ENCODE assay signal across 8 cellular contexts in the genomic region with DNA sequence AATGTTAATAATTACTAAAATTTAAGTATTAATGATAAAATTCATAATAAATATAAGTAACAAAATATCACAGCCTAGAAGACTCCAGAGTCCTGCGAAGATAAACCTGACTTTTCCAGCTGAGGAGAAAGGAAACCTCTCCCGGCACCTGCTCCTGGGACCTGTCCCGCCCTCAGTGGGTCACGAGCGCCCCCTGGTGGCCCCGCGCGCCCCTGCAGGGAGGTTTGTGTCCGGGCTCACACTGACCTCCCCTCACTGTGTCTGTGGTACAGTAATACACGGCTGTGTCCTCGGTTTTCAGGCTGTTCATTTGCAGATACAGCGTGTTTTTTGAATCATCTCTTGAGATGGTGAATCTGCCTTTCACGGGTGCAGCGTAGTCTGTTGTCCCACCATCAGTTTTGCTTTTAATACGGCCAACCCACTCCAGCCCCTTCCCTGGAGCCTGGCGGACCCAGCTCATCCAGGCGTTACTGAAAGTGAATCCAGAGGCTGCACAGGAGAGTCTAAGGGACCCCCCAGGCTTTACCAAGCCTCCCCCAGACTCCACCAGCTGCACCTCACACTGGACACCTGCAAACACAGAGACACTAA.
DNase-seq lines count a peak whose midpoint lies in the region; TF ChIP-seq lines count a peak whose summit lies in the region.
"Not testable (repeated sequence)": the region's sequence is repeated elsewhere in the genome, so short reads cannot be mapped to it uniquely, and the experiment has no call there.

No MANE protein-coding gene starts in this region.

- H3K4me2 ChIP-seq in BLaER1 treated with 17β-estradiol and CSF1 and Interleukin-3, amounts not matched to agents 10 nM and 100 nM, result peak overlapping the region in 10 of 11 experiments; percentile 32 to 64 (median 54); a peak in 16 of 22 replicates

- not testable (repeated sequence) for H3K27me3 Mint-ChIP-seq in glutamatergic neuron (ENCODE audit: unreplicated experiment)

- not testable (repeated sequence) for H3K27ac Mint-ChIP-seq in glutamatergic neuron (ENCODE audit: unreplicated experiment)

- not testable (repeated sequence) for H3K4me1 ChIP-seq in BLaER1 treated with 17β-estradiol and CSF1 and Interleukin-3, amounts not matched to agents 10 nM and 100 nM; adipocyte (ENCODE audit: control insufficient read depth, insufficient read depth, low read length); neutrophil (ENCODE audit: control insufficient read depth in 1 of 2, insufficient read depth in 1 of 2, low read depth in 1 of 2, low read length in 1 of 2)

- H3K36me3 Mint-ChIP-seq in glutamatergic neuron (ENCODE audit: unreplicated experiment), result not testable (repeated sequence)

- not testable (repeated sequence) for H3K4me1 Mint-ChIP-seq in glutamatergic neuron (ENCODE audit: low read depth, unreplicated experiment)

- TF ChIP-seq CTCF in glutamatergic neuron (IDR thresholded peaks at IDR 0.05; ENCODE audit: partially characterized antibody, unreplicated experiment) (peak; percentile 53), neutrophil (IDR thresholded peaks at IDR 0.05) (peak; percentile 95)

- not testable (repeated sequence) for H3K9me3 Mint-ChIP-seq in glutamatergic neuron (ENCODE audit: unreplicated experiment)

- H4K20me1 ChIP-seq in BLaER1 treated with 17β-estradiol and CSF1 and Interleukin-3, amounts not matched to agents 10 nM and 100 nM, result not testable (repeated sequence)

- not testable (repeated sequence) for H3K9me3 ChIP-seq in BLaER1 treated with 17β-estradiol and CSF1 and Interleukin-3, amounts not matched to agents 10 nM and 100 nM (replicated peaks in 1 of 11); adipocyte (ENCODE audit: control insufficient read depth, low read length); neutrophil

- peak overlapping the region in 2 of 11 experiments; percentile 18 to 51; a peak in 3 of 22 replicates for H3K9ac ChIP-seq in BLaER1 treated with 17β-estradiol and CSF1 and Interleukin-3, amounts not matched to agents 10 nM and 100 nM
- not testable (repeated sequence) for H3K9ac ChIP-seq in adipocyte (ENCODE audit: low read length)

- peak overlapping the region in 2 of 10 experiments; percentile 40 to 45; a peak in 3 of 20 replicates for H3K4me3 ChIP-seq in BLaER1 treated with 17β-estradiol and CSF1 and Interleukin-3, amounts not matched to agents 10 nM and 100 nM
- not testable (repeated sequence) for H3K4me3 ChIP-seq in adipocyte (ENCODE audit: low read length); neutrophil (ENCODE audit: low read depth in 1 of 2, low read length in 1 of 2)

- not testable (repeated sequence) for H3K27me3 ChIP-seq in BLaER1 treated with 17β-estradiol and CSF1 and Interleukin-3, amounts not matched to agents 10 nM and 100 nM; adipocyte (replicated peaks; ENCODE audit: control insufficient read depth, insufficient read depth, low read length); neutrophil

- not testable (repeated sequence) for H3K36me3 ChIP-seq in BLaER1 treated with 17β-estradiol and CSF1 and Interleukin-3, amounts not matched to agents 10 nM and 100 nM; adipocyte (ENCODE audit: control insufficient read depth, insufficient read depth, low read length, severe bottlenecking); neutrophil

- H3K27ac ChIP-seq in BLaER1 treated with 17β-estradiol and CSF1 and Interleukin-3, amounts not matched to agents 10 nM and 100 nM; neutrophil: not testable (repeated sequence)

- peak; percentile 51 for DNase-seq in HT-29 (ENCODE audit: low spot score)
- DNase-seq in NCI-H748 (lab: John Stamatoyannopoulos, UW; ENCODE audit: unreplicated experiment), result peak; percentile 51
- peak; percentile 63 for DNase-seq in activated CD4-positive, alpha-beta T cell treated with anti-CD3 and anti-CD28 coated beads for 1 hour
- peak; percentile 42 for DNase-seq in adipocyte (ENCODE audit: low read depth)
- peak; percentile 34 for DNase-seq in glutamatergic neuron
- DNase-seq in stimulated activated CD8-positive, alpha-beta memory T cell treated with anti-CD3 and anti-CD28 coated beads, Interleukin-4, amount 100 ng/mL, for 24 hours (ENCODE audit: low read depth), result peak; percentile 83

- not testable (repeated sequence) for H3K4me3 Mint-ChIP-seq in glutamatergic neuron (ENCODE audit: unreplicated experiment)
